ENCODE assay signal across 17 cellular contexts in genomic region chr9:75451505-75451904, GRCh38.
DNase-seq lines count a peak whose midpoint lies in the region; ATAC-seq and TF ChIP-seq lines count a peak whose summit lies in the region.
"Had no signal": no experiment of that assay in that cellular context is flagged by ENCODE, and none has a peak within 500 bp of the region (broad histone marks: within the 10 kb centered on the region; RNA-seq: fewer than 3 reads in every experiment).

No MANE protein-coding gene starts in this region.

- peaks cover 0 to 30% of the 10 kb centered on the region in 2 donors for H3K4me1 ChIP-seq in right atrium auricular region
- peaks cover 4% of the 10 kb centered on the region for H3K4me1 ChIP-seq in mucosa of descending colon (ENCODE audit: low read depth)
- no peaks in the 10 kb centered on the region for H3K4me1 ChIP-seq in right lobe of liver
- H3K4me1 ChIP-seq: body of pancreas had no signal

- no peak for TF ChIP-seq CTCF in right atrium auricular region (IDR thresholded peaks at IDR 0.05)
- no peak for TF ChIP-seq CTCF in chondrocyte (IDR thresholded peaks at IDR 0.05)
- no peak for TF ChIP-seq CTCF in mucosa of descending colon (IDR thresholded peaks at IDR 0.05)
- TF ChIP-seq CTCF in right lobe of liver (IDR thresholded peaks at IDR 0.05), result no peak

- no peak for TF ChIP-seq POLR2A in right lobe of liver (IDR thresholded peaks at IDR 0.05)

- DNase-seq in Right ventricle myocardium inferior (ENCODE audit: missing footprints) (no peak), right atrium auricular region (ENCODE audit: low spot score) (no peak), chondrocyte (ENCODE audit: low spot score) (no peak), mucosa of descending colon (no peak), right lobe of liver (no peak), NCI-H2171 treated with DMSO at 0.1 percent for 48 hours (lab: John Stamatoyannopoulos, UW) (no peak)
- no peak for DNase-seq in natural killer cell treated with Interleukin-12 subunit alpha and Interleukin-12 subunit beta and Interleukin-15 and Interleukin-18, amount 100 ng/mL, for 72 hours (ENCODE audit: low spot score)
- DNase-seq: body of pancreas; CD4-positive, alpha-beta T cell; dermis blood vessel endothelial cell; kidney; NCI-H1048; small intestine had no signal

- ATAC-seq in Right ventricle myocardium inferior (peak; percentile 53), mucosa of descending colon (peak; percentile 10), GM19035 (IDR thresholded peaks at IDR 0.05; ENCODE audit: unreplicated experiment) (no peak), right lobe of liver (no peak)
- ATAC-seq in natural killer cell treated with Interleukin-12 subunit alpha and Interleukin-12 subunit beta and Interleukin-15 and Interleukin-18, amount 100 ng/mL, for 72 hours, result no peak
- ATAC-seq: body of pancreas, esophagus mucosa had no signal

- no peaks in the 10 kb centered on the region for H3K36me3 Mint-ChIP-seq in chondrocyte (ENCODE audit: low read depth)
- H3K36me3 Mint-ChIP-seq in natural killer cell treated with Interleukin-12 subunit alpha and Interleukin-12 subunit beta and Interleukin-15 and Interleukin-18, amount 100 ng/mL, for 72 hours, result no peaks in the 10 kb centered on the region
- H3K36me3 Mint-ChIP-seq: IgD-negative memory B cell had no signal

- peaks cover 82% of the 10 kb centered on the region for H3K4me1 Mint-ChIP-seq in chondrocyte (ENCODE audit: low read depth)
- no peaks in the 10 kb centered on the region for H3K4me1 Mint-ChIP-seq in natural killer cell treated with Interleukin-12 subunit alpha and Interleukin-12 subunit beta and Interleukin-15 and Interleukin-18, amount 100 ng/mL, for 72 hours (ENCODE audit: low read depth in 2 of 2)

- intact Hi-C loops in Right ventricle myocardium inferior (cut with DNase I) (no loop called here), mucosa of descending colon (cut with DNase I, micrococcal nuclease) (no loop called here), right lobe of liver (cut with DNase I) (no loop called here)

- no peak overlapping the region for H3K4me3 Mint-ChIP-seq in chondrocyte (ENCODE audit: unreplicated experiment)
- H3K4me3 Mint-ChIP-seq in natural killer cell treated with Interleukin-12 subunit alpha and Interleukin-12 subunit beta and Interleukin-15 and Interleukin-18, amount 100 ng/mL, for 72 hours, result no peak overlapping the region
- H3K4me3 Mint-ChIP-seq: CD4-positive, alpha-beta T cell; IgD-negative memory B cell had no signal

- no peaks in the 10 kb centered on the region for H3K27me3 Mint-ChIP-seq in chondrocyte (ENCODE audit: low read depth)
- no peaks in the 10 kb centered on the region for H3K27me3 Mint-ChIP-seq in natural killer cell treated with Interleukin-12 subunit alpha and Interleukin-12 subunit beta and Interleukin-15 and Interleukin-18, amount 100 ng/mL, for 72 hours

- no peak overlapping the region for H3K27ac ChIP-seq in right atrium auricular region
- no peak overlapping the region for H3K27ac ChIP-seq in right lobe of liver
- H3K27ac ChIP-seq: body of pancreas had no signal

- H3K36me3 ChIP-seq in right atrium auricular region (no peaks in the 10 kb centered on the region), mucosa of descending colon (ENCODE audit: low read depth) (no peaks in the 10 kb centered on the region), right lobe of liver (no peaks in the 10 kb centered on the region)
- H3K36me3 ChIP-seq: upper lobe of left lung had no signal

- H3K9me3 ChIP-seq in right atrium auricular region (no peaks in the 10 kb centered on the region), mucosa of descending colon (no peaks in the 10 kb centered on the region), right lobe of liver (no peaks in the 10 kb centered on the region)
- H3K9me3 ChIP-seq: body of pancreas, upper lobe of left lung had no signal

- H3K27me3 ChIP-seq in right atrium auricular region (no peaks in the 10 kb centered on the region), right lobe of liver (no peaks in the 10 kb centered on the region)
- H3K27me3 ChIP-seq: body of pancreas, upper lobe of left lung had no signal

- no peak overlapping the region for H3K4me3 ChIP-seq in right atrium auricular region
- H3K4me3 ChIP-seq in mucosa of descending colon, result no peak overlapping the region
- no peak overlapping the region for H3K4me3 ChIP-seq in right lobe of liver
- H3K4me3 ChIP-seq: body of pancreas, upper lobe of left lung had no signal

- peak overlapping the region; percentile 76 for H3K27ac Mint-ChIP-seq in chondrocyte (ENCODE audit: unreplicated experiment)
- H3K27ac Mint-ChIP-seq in natural killer cell treated with Interleukin-12 subunit alpha and Interleukin-12 subunit beta and Interleukin-15 and Interleukin-18, amount 100 ng/mL, for 72 hours, result no peak overlapping the region
- H3K27ac Mint-ChIP-seq: CD4-positive, alpha-beta T cell; IgD-negative memory B cell had no signal

- H3K9me3 Mint-ChIP-seq in chondrocyte (ENCODE audit: low read depth), result no peaks in the 10 kb centered on the region
- no peaks in the 10 kb centered on the region for H3K9me3 Mint-ChIP-seq in natural killer cell treated with Interleukin-12 subunit alpha and Interleukin-12 subunit beta and Interleukin-15 and Interleukin-18, amount 100 ng/mL, for 72 hours
- H3K9me3 Mint-ChIP-seq: CD4-positive, alpha-beta T cell; IgD-negative memory B cell had no signal

Comparison
In these comparisons a context has a peak if more than half of its experiments do, and no peak if none do; other contexts are left out.
1. ATAC-seq: peak in Right ventricle myocardium inferior (single experiment) and mucosa of descending colon (single experiment); none in GM19035 (single experiment), natural killer cell treated with Interleukin-12 subunit alpha and Interleukin-12 subunit beta and Interleukin-15 and Interleukin-18, amount 100 ng/mL, for 72 hours (0 of 2) and right lobe of liver (0 of 4).